ENCODE assay signal across 1 cellular context in genomic region chr10:32943854-32944661, GRCh38.
TF ChIP-seq lines count a peak whose summit lies in the region.

No MANE protein-coding gene starts in this region.

TF ChIP-seq in A549, 52 proteins besides CTCF, POLR2A, EP300 and RAD21 (continued from another document):
- TF ChIP-seq, protein P1, sequence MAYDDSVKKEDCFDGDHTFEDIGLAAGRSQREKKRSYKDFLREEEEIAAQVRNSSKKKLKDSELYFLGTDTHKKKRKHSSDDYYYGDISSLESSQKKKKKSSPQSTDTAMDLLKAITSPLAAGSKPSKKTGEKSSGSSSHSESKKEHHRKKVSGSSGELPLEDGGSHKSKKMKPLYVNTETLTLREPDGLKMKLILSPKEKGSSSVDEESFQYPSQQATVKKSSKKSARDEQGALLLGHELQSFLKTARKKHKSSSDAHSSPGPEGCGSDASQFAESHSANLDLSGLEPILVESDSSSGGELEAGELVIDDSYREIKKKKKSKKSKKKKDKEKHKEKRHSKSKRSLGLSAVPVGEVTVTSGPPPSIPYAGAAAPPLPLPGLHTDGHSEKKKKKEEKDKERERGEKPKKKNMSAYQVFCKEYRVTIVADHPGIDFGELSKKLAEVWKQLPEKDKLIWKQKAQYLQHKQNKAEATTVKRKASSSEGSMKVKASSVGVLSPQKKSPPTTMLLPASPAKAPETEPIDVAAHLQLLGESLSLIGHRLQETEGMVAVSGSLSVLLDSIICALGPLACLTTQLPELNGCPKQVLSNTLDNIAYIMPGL (CRISPR knock-in tag; IDR thresholded peaks at IDR 0.05; ENCODE audit: borderline replicate concordance), result no peak
